Comparison of ENCODE assay signal across 20 cellular contexts in genomic region chrX:136219893-136220292, GRCh38. TPM values are rescaled to one million over a fixed set of nuclear protein-coding genes. Genes with fewer than 3 reads are reported as not detected.
DNase-seq lines count a peak whose midpoint lies in the region; ATAC-seq, FAIRE-seq and TF ChIP-seq lines count a peak whose summit lies in the region.
"Had no signal": no experiment of that assay in that cellular context is flagged by ENCODE, and none has a peak within 500 bp of the region (broad histone marks: within the 10 kb centered on the region; RNA-seq: fewer than 3 reads in every experiment).

No MANE protein-coding gene starts in this region.

- H3K14ac ChIP-seq in mesenchymal stem cell (ENCODE audit: low read length in 2 of 2), result no peak overlapping the region

- 0 out of 2 replicates have a peak overlapping the region, but pooled peaks have one; percentile 52 for H3K4me2 ChIP-seq in HCT116 (ENCODE audit: low read length)
- H3K4me2 ChIP-seq in mesenchymal stem cell (ENCODE audit: low read length, poor library complexity, severe bottlenecking), result no peak overlapping the region
- H3K4me2 ChIP-seq: BLaER1 had no signal

- no peak overlapping the region for H2BK12ac ChIP-seq in mesenchymal stem cell (ENCODE audit: low read length in 2 of 2)

- no peaks in the 10 kb centered on the region for H3K9me2 ChIP-seq in HCT116 (ENCODE audit: insufficient read depth)

- no peaks in the 10 kb centered on the region for H3K79me1 ChIP-seq in mesenchymal stem cell (replicated peaks; ENCODE audit: low read length, poor library complexity, severe bottlenecking)

- H2BK5ac ChIP-seq in mesenchymal stem cell (ENCODE audit: low read depth, low read length, poor library complexity, severe bottlenecking), result no peak overlapping the region

- ATAC-seq in HCT116, result peak; percentile 42; the same call in 1 of the 2 replicates
- ATAC-seq in HG02571 (IDR thresholded peaks at IDR 0.05; ENCODE audit: unreplicated experiment), result no peak
- ATAC-seq: HepG2, K562, SK-N-SH treated with all-trans-retinoic acid at 6 μM for 48 hours had no signal

- TF ChIP-seq POLR2A in HCT116 (IDR thresholded peaks at IDR 0.05; ENCODE audit: borderline replicate concordance, extremely low read depth, insufficient read depth, insufficient read length), result no peak

- TF ChIP-seq CTCF in HCT116 (IDR thresholded peaks at IDR 0.05 in 2 of 3, conservative IDR thresholded peaks at IDR 0.05 in 1 of 3; ENCODE audit: borderline replicate concordance in 1 of 3, insufficient read depth in 1 of 3, low read depth in 2 of 3, low read length in 2 of 3), result no peak

- CTCF ChIA-PET in HCT116 (lab: Charles Lee), result no interaction called here

- H3K79me2 ChIP-seq in HCT116 (ENCODE audit: insufficient read depth, low read length), result no peaks in the 10 kb centered on the region

- intact Hi-C loops in HCT116 (cut with micrococcal nuclease), result no loop called here

- H2AFZ ChIP-seq in HCT116 (ENCODE audit: low read depth, low read length, poor library complexity, severe bottlenecking) (no peak overlapping the region), mesenchymal stem cell (ENCODE audit: low read depth, low read length) (no peak overlapping the region)

- H3K4me1 ChIP-seq in HCT116 (ENCODE audit: control insufficient read depth in 1 of 2, insufficient read depth in 2 of 2, low read length in 2 of 2), result peaks cover 11 to 25% of the 10 kb centered on the region in 2 experiments; a peak in 3 of 4 replicates
- H3K4me1 ChIP-seq in mesenchymal stem cell (ENCODE audit: control insufficient read depth, insufficient read depth, low read depth, low read length), result peaks cover 4% of the 10 kb centered on the region
- H3K4me1 ChIP-seq: Peyer's patch had no signal

- RAD21 ChIA-PET in HCT116 (lab: Charles Lee; ENCODE audit: low non-redundant PET in 1 of 2, low total read pairs in 2 of 2, uncharacterized antibody in 2 of 2, unreplicated experiment in 2 of 2), result no interaction called here

- H3K9ac ChIP-seq in HCT116 (ENCODE audit: low read length), result no peak overlapping the region
- H3K9ac ChIP-seq in mesenchymal stem cell (ENCODE audit: low read length), result no peak overlapping the region
- H3K9ac ChIP-seq: BLaER1 had no signal

- H4K20me1 ChIP-seq in HCT116 (ENCODE audit: insufficient read depth), result no peaks in the 10 kb centered on the region

- no peaks in the 10 kb centered on the region for H3K27me3 ChIP-seq in HCT116 (ENCODE audit: insufficient read depth, low read length)
- H3K27me3 ChIP-seq in mesenchymal stem cell (ENCODE audit: control insufficient read depth in 1 of 2, insufficient read depth in 1 of 2, low read length in 2 of 2), result peaks cover 0 to 7% of the 10 kb centered on the region in 2 experiments
- H3K27me3 ChIP-seq: MG63, Peyer's patch, SJCRH30 had no signal

- no peak for FAIRE-seq in RCC 7860 (lab: Jason Lieb, UNC)
- FAIRE-seq: D721Med, H54, HepG2, K562 had no signal

- no peak overlapping the region for H3K23ac ChIP-seq in mesenchymal stem cell (ENCODE audit: low read length in 2 of 2)

- H3K27ac ChIP-seq in HCT116 (ENCODE audit: low read depth, low read length), result no peak overlapping the region
- H3K27ac ChIP-seq in mesenchymal stem cell (ENCODE audit: low read length, poor library complexity, severe bottlenecking), result no peak overlapping the region
- H3K27ac ChIP-seq: BLaER1, Peyer's patch, SJCRH30 had no signal

- H4K8ac ChIP-seq in mesenchymal stem cell (ENCODE audit: low read length), result no peak overlapping the region

- H2AK5ac ChIP-seq in mesenchymal stem cell (ENCODE audit: low read length, severe bottlenecking), result peak overlapping the region; percentile 65

- 76% methylated on average over 3 of the region's 5 CpGs for WGBS in mesenchymal stem cell

- no peak for TF ChIP-seq RAD21 in HCT116 (IDR thresholded peaks at IDR 0.05; ENCODE audit: low read depth)

- H3K9me3 ChIP-seq in HCT116 (ENCODE audit: control insufficient read depth in 1 of 2, insufficient read depth in 1 of 2, low read depth in 1 of 2, low read length in 2 of 2) (no peaks in the 10 kb centered on the region), mesenchymal stem cell (ENCODE audit: control insufficient read depth, low read length) (no peaks in the 10 kb centered on the region)
- H3K9me3 ChIP-seq: BLaER1, MG63, Peyer's patch, SJCRH30 had no signal

- BruUV-seq in HCT116 (replicated peaks; lab: Mats Ljungman, UMichigan), result no TSS peak

- H4K91ac ChIP-seq in mesenchymal stem cell (ENCODE audit: low read length), result no peak overlapping the region

- H3K4me3 ChIP-seq in HCT116 (replicated peaks in 1 of 2; ENCODE audit: low read depth in 1 of 2, low read length in 2 of 2) (no peak overlapping the region), mesenchymal stem cell (ENCODE audit: insufficient read depth in 1 of 2, low read depth in 1 of 2, low read length in 2 of 2) (no peak overlapping the region)
- H3K4me3 ChIP-seq: BLaER1, K562, MG63, Peyer's patch, SJCRH30 had no signal

- POLR2A ChIA-PET in HCT116 (lab: Charles Lee), result no interaction called here

- H3K36me3 ChIP-seq in HCT116 (ENCODE audit: control insufficient read depth in 1 of 2, insufficient read depth in 2 of 2, low read length in 2 of 2) (peaks cover 5 to 15% of the 10 kb centered on the region in 2 experiments), mesenchymal stem cell (ENCODE audit: control insufficient read depth in 1 of 2, insufficient read depth in 2 of 2, low read depth in 1 of 2, low read length in 2 of 2) (peaks cover 11 to 72% of the 10 kb centered on the region in 2 experiments)

- H2BK15ac ChIP-seq in mesenchymal stem cell (ENCODE audit: low read depth, poor library complexity, severe bottlenecking), result no peak overlapping the region

- DNase-seq in HCT116 (ENCODE audit: low read depth, low spot score), result no peak
- DNase-seq in RCC 7860 (ENCODE audit: low spot score), result peak; percentile 6
- peak; percentile 65 for DNase-seq in dermis blood vessel endothelial cell
- DNase-seq in mesenchymal stem cell, result no peak
- DNase-seq in MV-4-11 (lab: John Stamatoyannopoulos, UW), result no peak
- DNase-seq in Kasumi-1 (lab: John Stamatoyannopoulos, UW), result no peak
- DNase-seq in activated CD4-positive, alpha-beta T cell treated with anti-CD3 and anti-CD28 coated beads for 4 hours, result no peak
- DNase-seq: 8988T, MG63, NCI-H2029 treated with DMSO at 0.1 percent for 48 hours, NCI-H526 treated with DMSO at 0.1 percent for 48 hours, Peyer's patch, SJCRH30 had no signal

- no peak overlapping the region for H3K18ac ChIP-seq in mesenchymal stem cell (ENCODE audit: low read depth in 1 of 2, low read length in 2 of 2)

- H3K4ac ChIP-seq in mesenchymal stem cell (ENCODE audit: low read depth in 1 of 2, low read length in 2 of 2), result no peak overlapping the region

- H2BK120ac ChIP-seq in mesenchymal stem cell (ENCODE audit: low read depth, low read length), result no peak overlapping the region

TF ChIP-seq in HCT116, 20 proteins besides CTCF, POLR2A, EP300 and RAD21:
- peak; percentile 14; the same call in 1 of the 2 replicates for TF ChIP-seq SP1 (IDR thresholded peaks at IDR 0.05; ENCODE audit: low read depth)
- TF ChIP-seq ZNF274 (IDR thresholded peaks at IDR 0.05; ENCODE audit: low read depth, low read length), result no peak

RNA-seq across cellular contexts. Expression of gene MAP7D3, which starts 31.3 kb away (rescaled TPM):
- 15.0 TPM for total RNA-seq in HCT116 (2021; ENCODE audit: unreplicated experiment)
- 10.4 and 11.1 TPM in 2 replicates for polyA plus RNA-seq in HCT116 (2012)
- total RNA-seq in dermis blood vessel endothelial cell, result 17.2 and 24.6 TPM in 2 replicates
- 55.4 TPM for polyA plus RNA-seq in mesenchymal stem cell (2013, experiment 1 of 2)
- 50.7 TPM for polyA plus RNA-seq in mesenchymal stem cell (2013, experiment 2 of 2)
- total RNA-seq: HepG2 had no signal
- polyA plus RNA-seq: HepG2 had no signal

Comparison
In these comparisons a context has a peak if more than half of its experiments do, and no peak if none do; other contexts are left out.
1. DNase-seq: peak in RCC 7860 (single experiment) and dermis blood vessel endothelial cell (single experiment); none in HCT116 (single experiment), mesenchymal stem cell (single experiment), MV-4-11 (single experiment), Kasumi-1 (0 of 2) and activated CD4-positive, alpha-beta T cell treated with anti-CD3 and anti-CD28 coated beads for 4 hours (0 of 2).